Comparison of ENCODE assay signal across 1 cellular context in the genomic region with DNA sequence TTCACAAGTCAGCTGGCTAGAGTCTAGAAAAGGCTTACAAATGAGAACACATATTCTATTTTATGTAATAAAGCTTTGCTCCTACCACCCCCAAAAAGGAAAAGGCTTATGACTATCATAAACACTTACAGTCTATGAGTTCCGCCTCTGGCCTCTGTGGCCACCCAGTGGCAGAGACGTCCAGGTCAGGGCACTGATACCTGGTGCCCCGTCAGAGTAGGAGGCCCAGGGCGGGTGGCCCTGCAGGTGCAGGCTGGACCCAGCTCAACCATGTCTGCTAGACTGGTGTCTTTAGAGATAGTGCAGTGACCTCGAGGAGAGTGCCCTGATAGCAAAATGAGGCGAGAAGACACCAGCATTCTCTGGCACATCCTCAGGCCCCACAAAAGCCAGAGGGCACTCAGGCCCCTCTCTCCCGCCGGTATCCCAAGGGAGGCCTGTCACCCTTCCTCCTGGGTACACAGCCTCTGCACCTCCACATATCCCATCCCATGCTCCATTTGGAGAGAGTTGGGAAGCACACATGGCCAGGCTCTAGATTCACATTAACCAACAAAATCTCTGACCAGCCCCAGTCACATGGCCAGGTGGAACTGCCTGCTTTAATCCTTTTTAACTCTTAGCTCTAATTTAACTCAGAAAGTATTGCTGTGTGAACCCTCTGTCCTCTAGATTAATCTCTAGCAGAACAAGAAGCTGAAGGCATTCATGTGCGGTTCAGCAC.
TF ChIP-seq lines count a peak whose summit lies in the region.

No MANE protein-coding gene starts in this region.

TF ChIP-seq in HCT116, 20 proteins besides CTCF, POLR2A, EP300 and RAD21 (continued from another document):
- TF ChIP-seq, protein P1, sequence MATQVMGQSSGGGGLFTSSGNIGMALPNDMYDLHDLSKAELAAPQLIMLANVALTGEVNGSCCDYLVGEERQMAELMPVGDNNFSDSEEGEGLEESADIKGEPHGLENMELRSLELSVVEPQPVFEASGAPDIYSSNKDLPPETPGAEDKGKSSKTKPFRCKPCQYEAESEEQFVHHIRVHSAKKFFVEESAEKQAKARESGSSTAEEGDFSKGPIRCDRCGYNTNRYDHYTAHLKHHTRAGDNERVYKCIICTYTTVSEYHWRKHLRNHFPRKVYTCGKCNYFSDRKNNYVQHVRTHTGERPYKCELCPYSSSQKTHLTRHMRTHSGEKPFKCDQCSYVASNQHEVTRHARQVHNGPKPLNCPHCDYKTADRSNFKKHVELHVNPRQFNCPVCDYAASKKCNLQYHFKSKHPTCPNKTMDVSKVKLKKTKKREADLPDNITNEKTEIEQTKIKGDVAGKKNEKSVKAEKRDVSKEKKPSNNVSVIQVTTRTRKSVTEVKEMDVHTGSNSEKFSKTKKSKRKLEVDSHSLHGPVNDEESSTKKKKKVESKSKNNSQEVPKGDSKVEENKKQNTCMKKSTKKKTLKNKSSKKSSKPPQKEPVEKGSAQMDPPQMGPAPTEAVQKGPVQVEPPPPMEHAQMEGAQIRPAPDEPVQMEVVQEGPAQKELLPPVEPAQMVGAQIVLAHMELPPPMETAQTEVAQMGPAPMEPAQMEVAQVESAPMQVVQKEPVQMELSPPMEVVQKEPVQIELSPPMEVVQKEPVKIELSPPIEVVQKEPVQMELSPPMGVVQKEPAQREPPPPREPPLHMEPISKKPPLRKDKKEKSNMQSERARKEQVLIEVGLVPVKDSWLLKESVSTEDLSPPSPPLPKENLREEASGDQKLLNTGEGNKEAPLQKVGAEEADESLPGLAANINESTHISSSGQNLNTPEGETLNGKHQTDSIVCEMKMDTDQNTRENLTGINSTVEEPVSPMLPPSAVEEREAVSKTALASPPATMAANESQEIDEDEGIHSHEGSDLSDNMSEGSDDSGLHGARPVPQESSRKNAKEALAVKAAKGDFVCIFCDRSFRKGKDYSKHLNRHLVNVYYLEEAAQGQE (IDR thresholded peaks at IDR 0.05; ENCODE audit: low read depth): no peak
